In genomic region chr5:83540783-83541182, GRCh38 we compare ENCODE assay signal across 1 cellular context.
TF ChIP-seq lines count a peak whose summit lies in the region.

No MANE protein-coding gene starts in this region.

TF ChIP-seq in HCT116, 20 proteins besides CTCF, POLR2A, EP300 and RAD21 (continued from another document):
- TF ChIP-seq REST (IDR thresholded peaks at IDR 0.05; ENCODE audit: low read depth), result no peak
- TF ChIP-seq EGR1 (IDR thresholded peaks at IDR 0.05; ENCODE audit: low read depth), result no peak
- no peak for TF ChIP-seq SRF (IDR thresholded peaks at IDR 0.05; ENCODE audit: low read depth)
- TF ChIP-seq SIN3A (IDR thresholded peaks at IDR 0.05; ENCODE audit: low read depth), result no peak
- TF ChIP-seq EZH2phosphoT487 (IDR thresholded peaks at IDR 0.05; ENCODE audit: borderline replicate concordance), result no peak
- TF ChIP-seq JUND (IDR thresholded peaks at IDR 0.05), result no peak
- no peak for TF ChIP-seq MAX (IDR thresholded peaks at IDR 0.05)
- TF ChIP-seq YY1 (IDR thresholded peaks at IDR 0.05; ENCODE audit: extremely low read depth, insufficient replicate concordance, low read depth, low read length), result no peak
- TF ChIP-seq CEBPB (IDR thresholded peaks at IDR 0.05; ENCODE audit: low read depth), result no peak
